In the genomic region with DNA sequence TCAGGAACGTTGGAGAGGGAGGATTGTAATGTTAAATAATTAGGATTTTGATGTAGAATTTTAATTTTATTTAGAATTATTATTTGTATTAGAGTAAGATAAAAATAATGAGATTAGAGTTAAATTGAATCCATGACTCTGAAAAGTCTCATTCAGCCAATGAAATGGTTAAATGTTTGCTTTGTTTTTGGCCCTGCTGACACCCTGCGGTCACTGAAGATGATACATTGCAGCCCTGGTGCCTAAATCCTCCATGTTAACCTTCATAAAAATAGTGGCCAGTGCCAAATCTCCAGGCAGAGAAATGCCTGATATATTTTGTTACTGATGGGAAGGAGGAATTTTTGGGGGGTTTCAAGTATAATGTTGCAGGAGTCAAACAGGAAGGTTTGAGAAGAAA, we compare ENCODE assay signal across 22 cellular contexts.
"Had no signal": no experiment of that assay in that cellular context is flagged by ENCODE, and none has a peak within 500 bp of the region (broad histone marks: within the 10 kb centered on the region; RNA-seq: fewer than 3 reads in every experiment).

No MANE protein-coding gene starts in this region.

- H3K36me3 Mint-ChIP-seq: natural killer cell treated with Interleukin-12 subunit alpha and Interleukin-12 subunit beta and Interleukin-15 and Interleukin-18, amount 100 ng/mL, for 72 hours had no signal

- H3K27ac ChIP-seq: cardiac muscle cell, epithelial cell of prostate, heart right ventricle, neutrophil, ovary, prostate gland, thyroid gland had no signal

- H3K4me1 ChIP-seq: prostate gland had no signal

- DNase-seq: activated CD4-positive, alpha-beta T cell treated with anti-CD3 and anti-CD28 coated beads, Interleukin-2, amount 10 ng/mL, durations not matched to agents 7 days and 5 days; activated CD8-positive, alpha-beta memory T cell treated with anti-CD3 and anti-CD28 coated beads, Interleukin-2, amount 10 ng/mL, durations not matched to agents 7 days and 5 days; activated CD8-positive, alpha-beta T cell treated with anti-CD3 and anti-CD28 coated beads for 36 hours; activated gamma-delta T cell; activated naive CD4-positive, alpha-beta T cell treated with anti-CD3 and anti-CD28 coated beads, Interleukin-2, amount 50 U/mL, for 16 hours; activated naive CD8-positive, alpha-beta T cell treated with anti-CD3 and anti-CD28 coated beads, Interleukin-2, amount 50 U/mL, for 24 hours; activated T-cell treated with anti-CD3 and anti-CD28 coated beads for 4 hours; heart right ventricle; islet precursor cell; left cardiac atrium; midbrain; ovary; stimulated activated CD4-positive, alpha-beta T cell treated with anti-CD3 and anti-CD28 coated beads, Interleukin-4, amount 100 ng/mL, for 4 hours; substantia nigra; thyroid gland had no signal

- H3K27me3 ChIP-seq: cardiac muscle cell, ovary, thyroid gland had no signal

- H3K36me3 ChIP-seq: cardiac muscle cell, heart right ventricle, neutrophil, ovary, prostate gland, thyroid gland had no signal

- H3K4me3 ChIP-seq: cardiac muscle cell, ovary, prostate gland, thyroid gland had no signal

- H3K9me3 ChIP-seq: neutrophil, ovary, prostate gland, thyroid gland had no signal

- H3K4me1 Mint-ChIP-seq: activated naive CD8-positive, alpha-beta T cell treated with anti-CD3 and anti-CD28 coated beads, Interleukin-2, amount 50 U/mL, for 24 hours had no signal

- H3K4me3 Mint-ChIP-seq: activated CD4-positive, alpha-beta T cell treated with anti-CD3 and anti-CD28 coated beads, Interleukin-2, amount 10 ng/mL, durations not matched to agents 7 days and 5 days; activated CD8-positive, alpha-beta memory T cell treated with anti-CD3 and anti-CD28 coated beads, Interleukin-2, amount 10 ng/mL, durations not matched to agents 7 days and 5 days; activated CD8-positive, alpha-beta T cell treated with anti-CD3 and anti-CD28 coated beads for 36 hours; activated naive CD8-positive, alpha-beta T cell treated with anti-CD3 and anti-CD28 coated beads, Interleukin-2, amount 50 U/mL, for 24 hours; natural killer cell treated with Interleukin-12 subunit alpha and Interleukin-12 subunit beta and Interleukin-15 and Interleukin-18, amount 100 ng/mL, for 72 hours; stimulated activated naive CD8-positive, alpha-beta T cell treated with anti-CD3 and anti-CD28 coated beads, Interleukin-15, Interleukin-2, amounts not matched to agents 100 ng/mL and 50 ng/mL, for 24 hours had no signal

- ATAC-seq: activated CD4-positive, CD25-positive, alpha-beta regulatory T cell treated with anti-CD3 and anti-CD28 coated beads, Interleukin-2, amount 50 U/mL, for 24 hours; activated CD8-positive, alpha-beta memory T cell treated with anti-CD3 and anti-CD28 coated beads, Interleukin-2, amount 10 ng/mL, durations not matched to agents 7 days and 5 days; activated CD8-positive, alpha-beta T cell treated with anti-CD3 and anti-CD28 coated beads for 36 hours; activated naive CD8-positive, alpha-beta T cell treated with anti-CD3 and anti-CD28 coated beads, Interleukin-2, amount 50 U/mL, for 24 hours; heart right ventricle; natural killer cell treated with Interleukin-12 subunit alpha and Interleukin-12 subunit beta and Interleukin-15 and Interleukin-18, amount 100 ng/mL, for 72 hours had no signal

- H3K27ac Mint-ChIP-seq: activated CD4-positive, alpha-beta T cell treated with anti-CD3 and anti-CD28 coated beads, Interleukin-2, amount 10 ng/mL, durations not matched to agents 7 days and 5 days; activated CD8-positive, alpha-beta memory T cell treated with anti-CD3 and anti-CD28 coated beads, Interleukin-2, amount 10 ng/mL, durations not matched to agents 7 days and 5 days; activated CD8-positive, alpha-beta T cell treated with anti-CD3 and anti-CD28 coated beads for 36 hours; activated naive CD8-positive, alpha-beta T cell treated with anti-CD3 and anti-CD28 coated beads, Interleukin-2, amount 50 U/mL, for 24 hours; natural killer cell treated with Interleukin-12 subunit alpha and Interleukin-12 subunit beta and Interleukin-15 and Interleukin-18, amount 100 ng/mL, for 72 hours; stimulated activated naive CD8-positive, alpha-beta T cell treated with anti-CD3 and anti-CD28 coated beads, Interleukin-15, Interleukin-2, amounts not matched to agents 100 ng/mL and 50 ng/mL, for 24 hours had no signal

- H3K9me3 Mint-ChIP-seq: activated CD4-positive, alpha-beta T cell treated with anti-CD3 and anti-CD28 coated beads, Interleukin-2, amount 10 ng/mL, durations not matched to agents 7 days and 5 days; activated CD8-positive, alpha-beta T cell treated with anti-CD3 and anti-CD28 coated beads for 36 hours; natural killer cell treated with Interleukin-12 subunit alpha and Interleukin-12 subunit beta and Interleukin-15 and Interleukin-18, amount 100 ng/mL, for 72 hours; stimulated activated naive CD8-positive, alpha-beta T cell treated with anti-CD3 and anti-CD28 coated beads, Interleukin-15, Interleukin-2, amounts not matched to agents 100 ng/mL and 50 ng/mL, for 24 hours had no signal
